In the genomic region with DNA sequence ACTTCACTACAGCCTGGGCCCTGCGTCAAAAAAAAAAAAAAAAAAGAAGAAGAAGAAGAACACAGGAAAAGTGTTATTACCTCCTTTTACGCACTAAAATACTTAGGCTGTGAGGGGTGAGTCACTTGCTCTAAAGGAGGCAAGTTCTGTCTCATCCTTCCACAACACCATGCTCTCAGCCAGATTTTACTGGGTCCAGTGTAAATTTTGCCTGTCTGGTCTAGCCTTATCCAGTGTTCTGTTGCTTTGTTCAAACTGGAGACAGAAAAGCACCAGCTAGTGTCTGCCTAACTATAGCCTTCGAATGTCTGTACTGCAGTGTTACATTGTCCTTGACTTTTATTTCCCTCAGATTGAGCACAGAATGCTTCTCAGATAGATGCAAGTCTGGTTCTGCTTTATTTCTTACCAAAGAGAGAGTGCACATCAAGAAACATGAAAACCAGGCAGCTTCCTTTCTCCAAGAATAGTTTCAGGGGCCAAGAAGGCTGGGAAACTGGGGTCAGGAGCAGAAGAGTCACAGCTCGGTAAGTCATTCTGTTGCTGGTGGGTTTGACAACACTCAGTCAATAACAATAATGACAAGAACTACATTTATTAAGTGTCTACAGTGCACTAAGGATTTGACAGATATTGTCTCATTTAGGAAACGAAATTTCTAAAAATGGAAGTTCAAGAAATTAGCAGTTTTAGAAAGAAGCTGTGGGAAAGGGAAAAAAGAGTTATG, we compare ENCODE assay signal across 9 cellular contexts. TPM values are rescaled to one million over a fixed set of nuclear protein-coding genes. Genes with fewer than 3 reads are reported as not detected.
DNase-seq lines count a peak whose midpoint lies in the region; ATAC-seq and TF ChIP-seq lines count a peak whose summit lies in the region.
"Had no signal": no experiment of that assay in that cellular context is flagged by ENCODE, and none has a peak within 500 bp of the region (broad histone marks: within the 10 kb centered on the region; RNA-seq: fewer than 3 reads in every experiment).

No MANE protein-coding gene starts in this region.

- H3K14ac ChIP-seq in IMR-90 (replicated peaks; ENCODE audit: low read depth, low read length): no peak overlapping the region

- H2AFZ ChIP-seq in IMR-90 (replicated peaks; ENCODE audit: low read length, poor library complexity): no peak overlapping the region

- H2BK5ac ChIP-seq in IMR-90 (ENCODE audit: low read depth, low read length, poor library complexity, severe bottlenecking): no peak overlapping the region

- no peaks in the 10 kb centered on the region for H3K36me3 Mint-ChIP-seq in CD4-positive, alpha-beta memory T cell
- no peaks in the 10 kb centered on the region for H3K36me3 Mint-ChIP-seq in Caco-2 (ENCODE audit: insufficient read depth, unreplicated experiment)

- no peak overlapping the region for H3K4ac ChIP-seq in IMR-90 (ENCODE audit: low read depth, low read length)

- H3K4me1 ChIP-seq in IMR-90 (ENCODE audit: control insufficient read depth, insufficient read depth, low read length): no peaks in the 10 kb centered on the region
- H3K4me1 ChIP-seq in heart right ventricle: peaks cover 0 to 17% (median 9%) of the 10 kb centered on the region in 9 donors
- H3K4me1 ChIP-seq in CD4-positive, alpha-beta memory T cell (ENCODE audit: insufficient read depth, low read length): no peaks in the 10 kb centered on the region
- no peaks in the 10 kb centered on the region for H3K4me1 ChIP-seq in Caco-2
- H3K4me1 ChIP-seq: pancreas had no signal

- H2AK9ac ChIP-seq in IMR-90 (replicated peaks; ENCODE audit: low read depth, low read length, poor library complexity): no peak overlapping the region

- no peaks in the 10 kb centered on the region for H3K36me3 ChIP-seq in IMR-90 (ENCODE audit: control insufficient read depth, insufficient read depth, low read length)
- no peaks in the 10 kb centered on the region for H3K36me3 ChIP-seq in heart right ventricle
- no peaks in the 10 kb centered on the region for H3K36me3 ChIP-seq in CD4-positive, alpha-beta memory T cell (ENCODE audit: insufficient read depth, low read length)
- no peaks in the 10 kb centered on the region for H3K36me3 ChIP-seq in Caco-2 (ENCODE audit: control insufficient read depth, insufficient read depth, low read length)
- H3K36me3 ChIP-seq: pancreas had no signal

- no peak overlapping the region for H3K56ac ChIP-seq in IMR-90 (ENCODE audit: extremely low read depth, insufficient read depth, low read length)

- H4K5ac ChIP-seq in IMR-90 (ENCODE audit: low read depth, low read length): no peak overlapping the region

- H3K27ac ChIP-seq in IMR-90 (ENCODE audit: insufficient read depth, low read length) (no peak overlapping the region), heart right ventricle (peak overlapping the region; percentile 45 to 82 (median 64))
- H3K27ac ChIP-seq in CD4-positive, alpha-beta memory T cell (ENCODE audit: low read depth, low read length): no peak overlapping the region

- no peak overlapping the region for H3K4me3 Mint-ChIP-seq in CD4-positive, alpha-beta memory T cell
- no peak overlapping the region for H3K4me3 Mint-ChIP-seq in Caco-2 (ENCODE audit: unreplicated experiment)

- no peaks in the 10 kb centered on the region for H3K79me1 ChIP-seq in IMR-90 (ENCODE audit: low read depth in 1 of 2, low read length in 2 of 2)

- H2BK20ac ChIP-seq in IMR-90 (ENCODE audit: low read depth, low read length): no peak overlapping the region

- H3K9me3 ChIP-seq in IMR-90 (ENCODE audit: control insufficient read depth, insufficient read depth, low read length): no peaks in the 10 kb centered on the region
- H3K9me3 ChIP-seq in heart right ventricle: no peaks in the 10 kb centered on the region
- H3K9me3 ChIP-seq in CD4-positive, alpha-beta memory T cell (ENCODE audit: control insufficient read depth in 1 of 2, low read length in 2 of 2): no peaks in the 10 kb centered on the region
- no peaks in the 10 kb centered on the region for H3K9me3 ChIP-seq in Caco-2
- H3K9me3 ChIP-seq: pancreas had no signal

- ATAC-seq in GM21528 (IDR thresholded peaks at IDR 0.05; ENCODE audit: low FRiP score, unreplicated experiment) (peak; percentile 51), IMR-90 (ENCODE audit: low read depth) (peak; percentile 46; the same call in 1 of the 2 replicates), heart right ventricle (peak; percentile 18 to 68 (median 62))

- no peak overlapping the region for H3K27ac Mint-ChIP-seq in CD4-positive, alpha-beta memory T cell
- no peak overlapping the region for H3K27ac Mint-ChIP-seq in Caco-2 (ENCODE audit: unreplicated experiment)

- intact Hi-C loops in IMR-90 (cut with micrococcal nuclease) (no loop called here), heart right ventricle (cut with DNase I) (loop anchor here in 1 of 10 donors (5.0 kb wide), 1 partner anchor 41 kb away; no protein-coding TSS in a partner anchor), Caco-2 (cut with micrococcal nuclease; ENCODE audit: unreplicated experiment) (no loop called here)
- intact Hi-C loops in CD4-positive, alpha-beta memory T cell (cut with micrococcal nuclease): no loop called here

- TF ChIP-seq CTCF in IMR-90 (conservative IDR thresholded peaks at IDR 0.05; ENCODE audit: low read depth, low read length): no peak
- TF ChIP-seq CTCF in heart right ventricle (IDR thresholded peaks at IDR 0.05): no peak
- no peak for TF ChIP-seq CTCF in Caco-2 (IDR thresholded peaks at IDR 0.05; ENCODE audit: insufficient read depth in 1 of 2, low read depth in 1 of 2, low read length in 1 of 2, severe bottlenecking in 1 of 2, unreplicated experiment in 1 of 2)

- no peaks in the 10 kb centered on the region for H3K9me1 ChIP-seq in IMR-90 (ENCODE audit: insufficient read depth, low read length)

- no peak for TF ChIP-seq POLR2A in IMR-90 (IDR thresholded peaks at IDR 0.05; ENCODE audit: low read depth, low read length)

- no peak overlapping the region for H3K9ac ChIP-seq in IMR-90 (ENCODE audit: low read depth, low read length)

- no peak overlapping the region for H2BK15ac ChIP-seq in IMR-90 (ENCODE audit: low read depth, low read length)

- no peak for TF ChIP-seq RAD21 in IMR-90 (IDR thresholded peaks at IDR 0.05; ENCODE audit: low read length)

- H3K4me1 Mint-ChIP-seq in CD4-positive, alpha-beta memory T cell: no peaks in the 10 kb centered on the region
- no peaks in the 10 kb centered on the region for H3K4me1 Mint-ChIP-seq in Caco-2 (ENCODE audit: low read depth, unreplicated experiment)

- no peak overlapping the region for H3K18ac ChIP-seq in IMR-90 (ENCODE audit: low read depth, low read length)

- H2BK120ac ChIP-seq in IMR-90 (ENCODE audit: low read depth, low read length): no peak overlapping the region

- H3K27me3 Mint-ChIP-seq in CD4-positive, alpha-beta memory T cell: peaks cover 5 to 22% of the 10 kb centered on the region in 2 donors
- H3K27me3 Mint-ChIP-seq in Caco-2 (ENCODE audit: insufficient read depth, unreplicated experiment): peaks cover 22% of the 10 kb centered on the region

- no peaks in the 10 kb centered on the region for H4K20me1 ChIP-seq in IMR-90 (ENCODE audit: insufficient read depth, low read length)

- CTCF ChIA-PET in IMR-90 (lab: Yijun Ruan, JAX) (interaction anchor here (0.6 kb wide), 2 partner anchors 51 to 375 kb away, joined by 4 to 5 read pairs; no protein-coding TSS in a partner anchor), Caco-2 (lab: Charles Lee) (no interaction called here)
- CTCF ChIA-PET in CD4-positive, alpha-beta memory T cell (lab: Charles Lee; ENCODE audit: partially characterized antibody): no interaction called here

- H4K91ac ChIP-seq in IMR-90 (ENCODE audit: insufficient read depth, low read depth, low read length): no peak overlapping the region

- BruUV-seq in IMR-90 (replicated peaks; lab: Mats Ljungman, UMichigan) (no TSS peak), Caco-2 (replicated peaks; lab: Mats Ljungman, UMichigan) (no TSS peak)

- H3K4me3 ChIP-seq in IMR-90 (ENCODE audit: insufficient read depth, low read depth, low read length) (no peak overlapping the region), heart right ventricle (peak overlapping the region in 4 of 10 donors; percentile 5 to 9 (median 6)), Caco-2 (ENCODE audit: low read depth, low read length) (no peak overlapping the region)
- no peak overlapping the region for H3K4me3 ChIP-seq in CD4-positive, alpha-beta memory T cell (ENCODE audit: low read length in 2 of 2)
- H3K4me3 ChIP-seq: pancreas had no signal

- POLR2A ChIA-PET in IMR-90 (lab: Charles Lee; ENCODE audit: unreplicated experiment) (no interaction called here), Caco-2 (lab: Charles Lee) (no interaction called here)
- POLR2A ChIA-PET in CD4-positive, alpha-beta memory T cell (lab: Charles Lee; ENCODE audit: partially characterized antibody): no interaction called here

- H2AK5ac ChIP-seq in IMR-90 (ENCODE audit: low read depth, low read length): no peak overlapping the region

- H3K9me3 Mint-ChIP-seq in CD4-positive, alpha-beta memory T cell: peaks cover 0 to 2% (median 0%) of the 10 kb centered on the region in 8 donors
- no peaks in the 10 kb centered on the region for H3K9me3 Mint-ChIP-seq in Caco-2 (ENCODE audit: unreplicated experiment)

- no peak overlapping the region for H3K23ac ChIP-seq in IMR-90 (ENCODE audit: low read depth, low read length)

- H3K27me3 ChIP-seq in IMR-90 (ENCODE audit: control insufficient read depth, insufficient read depth, low read length) (peaks cover 8% of the 10 kb centered on the region), heart right ventricle (no peaks in the 10 kb centered on the region), Caco-2 (replicated peaks; ENCODE audit: control insufficient read depth, insufficient read depth, low read length) (peaks cover 2% of the 10 kb centered on the region)
- H3K27me3 ChIP-seq in CD4-positive, alpha-beta memory T cell (ENCODE audit: insufficient read depth, low read length): no peaks in the 10 kb centered on the region
- H3K27me3 ChIP-seq: pancreas had no signal

- WGBS in IMR-90 (ENCODE audit: extremely low coverage in 2 of 2, insufficient read length in 1 of 2), 2 experiments: 27% methylated on average over 2 of the region's 5 CpGs; no CpG with 5 or more reads in 1 of the 2 experiments
- WGBS in heart right ventricle, 2 donors: 67 to 74% methylated on average over 5 of the region's 5 CpGs

- in situ Hi-C loops in IMR-90 (cut with MboI; ENCODE audit: low sequenced_read_pairs): no loop called here

- H4K8ac ChIP-seq in IMR-90 (ENCODE audit: low read depth in 2 of 2, low read length in 2 of 2): no peak overlapping the region

- DNase-seq in CD1c-positive myeloid dendritic cell (ENCODE audit: extremely low spot score): peak; percentile 39
- DNase-seq in IMR-90: peak; percentile 27
- DNase-seq in heart right ventricle: no peak
- no peak for DNase-seq in SKM-1 (lab: John Stamatoyannopoulos, UW; ENCODE audit: unreplicated experiment)
- no peak for DNase-seq in CD4-positive, alpha-beta memory T cell
- no peak for DNase-seq in Caco-2
- no peak for DNase-seq in NCI-H748 (lab: John Stamatoyannopoulos, UW; ENCODE audit: unreplicated experiment)
- DNase-seq: pancreas had no signal

- H3K4me2 ChIP-seq in IMR-90 (ENCODE audit: low read depth, low read length): no peak overlapping the region

- dilution Hi-C loops in IMR-90 (cut with HindIII; ENCODE audit: low sequenced_read_pairs, unreplicated experiment): no loop called here

RNA-seq across cellular contexts. Expression of a gene that starts 3.1 kb away (rescaled TPM):
- total RNA-seq in IMR-90 (2012; rRNA removed): not detected in 2 replicates
- not detected in 2 replicates for polyA plus RNA-seq in IMR-90 (2012; rRNA removed)
- polyA plus RNA-seq in IMR-90 (2012; cell fraction: cytosol; rRNA removed): not detected in 2 replicates
- polyA plus RNA-seq in IMR-90 (2012; cell fraction: nucleus; rRNA removed; ENCODE audit: low replicate concordance): not detected in 2 replicates
- not detected for total RNA-seq in heart right ventricle
- polyA plus RNA-seq in heart right ventricle: not detected
- total RNA-seq in CD4-positive, alpha-beta memory T cell: not detected
- polyA plus RNA-seq in CD4-positive, alpha-beta memory T cell: not detected
- total RNA-seq in Caco-2 (2022): not detected in 2 replicates
- total RNA-seq: pancreas had no signal
- polyA plus RNA-seq: pancreas had no signal

RNA-seq across cellular contexts. Expression of a gene that starts 59.2 kb away (rescaled TPM):
- total RNA-seq in IMR-90 (2012; rRNA removed) (7.9 and 18.1 TPM in 2 replicates), heart right ventricle (1 to 10 TPM; 2.8 to 5.4 (median 3.8) TPM), Caco-2 (2022) (33.3 and 36.5 TPM in 2 replicates)
- polyA plus RNA-seq in IMR-90 (2012; rRNA removed) (4.4 and 8.3 TPM in 2 replicates), heart right ventricle (1 to 10 TPM in 1 of 2 donors, under 1 TPM in 1; 0.71 to 4.8 TPM)
- polyA plus RNA-seq in IMR-90 (2012; cell fraction: cytosol; rRNA removed): 0.24 and 0.37 TPM in 2 replicates
- 6.6 and 25.3 TPM in 2 replicates for polyA plus RNA-seq in IMR-90 (2012; cell fraction: nucleus; rRNA removed; ENCODE audit: low replicate concordance)
- 1 to 10 TPM; 6.2 TPM for total RNA-seq in CD4-positive, alpha-beta memory T cell
- under 1 TPM; 0.22 to 0.65 TPM for polyA plus RNA-seq in CD4-positive, alpha-beta memory T cell

RNA-seq across cellular contexts. Expression of a gene that starts 59.6 kb away (rescaled TPM):
- 10.4 and 18.3 TPM in 2 replicates for total RNA-seq in IMR-90 (2012; rRNA removed)
- polyA plus RNA-seq in IMR-90 (2012; rRNA removed): 5.2 and 6.5 TPM in 2 replicates
- 0.58 and 0.68 TPM in 2 replicates for polyA plus RNA-seq in IMR-90 (2012; cell fraction: cytosol; rRNA removed)
- 1.5 and 12.9 TPM in 2 replicates for polyA plus RNA-seq in IMR-90 (2012; cell fraction: nucleus; rRNA removed; ENCODE audit: low replicate concordance)
- total RNA-seq in heart right ventricle: 10 to 100 TPM in 9 of 10 donors, 1 to 10 TPM in 1; 9.4 to 14.7 (median 12.3) TPM
- polyA plus RNA-seq in heart right ventricle: 10 to 100 TPM in 1 of 2 donors, 1 to 10 TPM in 1; 4.7 to 10.4 TPM
- total RNA-seq in CD4-positive, alpha-beta memory T cell: 10 to 100 TPM; 19.1 to 19.2 TPM
- 10 to 100 TPM in 1 of 2 donors, 1 to 10 TPM in 1; 4.8 to 15.8 TPM for polyA plus RNA-seq in CD4-positive, alpha-beta memory T cell
- 39.4 and 41.3 TPM in 2 replicates for total RNA-seq in Caco-2 (2022)

Comparison
In these comparisons a context has a peak if more than half of its experiments do, and no peak if none do; other contexts are left out.
1. DNase-seq: peak in CD1c-positive myeloid dendritic cell (single experiment) and IMR-90 (single experiment); none in heart right ventricle (0 of 2), SKM-1 (single experiment), CD4-positive, alpha-beta memory T cell (0 of 5), Caco-2 (0 of 2) and NCI-H748 (single experiment).
2. H3K27ac ChIP-seq: peak in heart right ventricle (10 of 10); none in IMR-90 (single experiment) and CD4-positive, alpha-beta memory T cell (single experiment).
3. Peak in every context shown above with its lines, with median percentiles within 50 percentile points of each other: ATAC-seq.